ENCODE assay signal across 13 cellular contexts in the genomic region with DNA sequence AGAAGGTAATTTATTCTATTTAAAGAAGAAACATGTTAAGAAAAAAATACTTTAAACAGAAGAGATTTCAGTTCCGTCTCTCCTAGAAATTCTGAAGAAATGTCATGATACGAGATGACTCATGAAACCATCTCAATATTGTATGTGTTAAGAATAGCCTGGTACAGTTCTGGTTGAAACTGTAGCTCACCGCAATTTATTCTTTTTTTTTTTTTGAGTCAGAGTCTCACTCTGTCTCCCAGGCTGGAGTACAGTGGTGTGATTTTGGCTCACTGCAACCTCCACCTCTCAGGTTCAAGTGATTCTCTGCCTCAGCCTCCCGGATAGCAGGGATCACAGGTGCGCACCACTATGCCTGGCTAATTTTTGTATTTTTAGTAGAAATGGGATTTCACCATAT.
DNase-seq lines count a peak whose midpoint lies in the region; ATAC-seq, FAIRE-seq and TF ChIP-seq lines count a peak whose summit lies in the region.
"Had no signal": no experiment of that assay in that cellular context is flagged by ENCODE, and none has a peak within 500 bp of the region (broad histone marks: within the 10 kb centered on the region; RNA-seq: fewer than 3 reads in every experiment).

No MANE protein-coding gene starts in this region.

- FAIRE-seq in astrocyte (lab: Jason Lieb, UNC) = peak; percentile 5
- FAIRE-seq: TTC549 had no signal

- no peak overlapping the region for H3K27ac ChIP-seq in astrocyte (ENCODE audit: low read depth, low read length)
- H3K27ac ChIP-seq: BLaER1, stomach had no signal

- H3K9me3 Mint-ChIP-seq in astrocyte (ENCODE audit: unreplicated experiment) = no peaks in the 10 kb centered on the region

- no peaks in the 10 kb centered on the region for H3K79me2 ChIP-seq in astrocyte (ENCODE audit: insufficient read depth, low read length)

- H3K27me3 ChIP-seq in astrocyte (ENCODE audit: insufficient read depth, low read length) = no peaks in the 10 kb centered on the region
- H3K27me3 ChIP-seq: BLaER1, stomach had no signal

- peaks cover 5% of the 10 kb centered on the region for H3K4me1 Mint-ChIP-seq in astrocyte (ENCODE audit: low read depth, unreplicated experiment)

- H3K36me3 Mint-ChIP-seq in astrocyte (ENCODE audit: low read depth, unreplicated experiment) = peaks cover 9% of the 10 kb centered on the region

- peaks cover 8% of the 10 kb centered on the region for H3K36me3 ChIP-seq in astrocyte (ENCODE audit: insufficient read depth, low read length)
- H3K36me3 ChIP-seq: BLaER1 had no signal

- no peaks in the 10 kb centered on the region for H4K20me1 ChIP-seq in astrocyte (ENCODE audit: insufficient read depth, low read length)
- H4K20me1 ChIP-seq: BLaER1 had no signal

- H3K9me3 ChIP-seq in astrocyte (ENCODE audit: insufficient read depth, low read depth, low read length) = no peaks in the 10 kb centered on the region
- H3K9me3 ChIP-seq: BLaER1, stomach had no signal

- H3K4me2 ChIP-seq in astrocyte (ENCODE audit: low read length) = no peak overlapping the region
- H3K4me2 ChIP-seq: BLaER1 had no signal

- no peaks in the 10 kb centered on the region for H3K27me3 Mint-ChIP-seq in astrocyte (ENCODE audit: low read depth, unreplicated experiment)

- DNase-seq in A172 (ENCODE audit: low spot score) = peak; percentile 63
- peak; percentile 58 for DNase-seq in astrocyte (ENCODE audit: low read depth)
- no peak for DNase-seq in stimulated activated naive CD4-positive, alpha-beta T cell (lab: John Stamatoyannopoulos, UW)
- no peak for DNase-seq in DMS114 treated with DMSO at 0.1 percent for 48 hours (lab: John Stamatoyannopoulos, UW; ENCODE audit: unreplicated experiment)
- no peak for DNase-seq in posterior vena cava (ENCODE audit: low spot score)
- DNase-seq: effector CD4-positive, alpha-beta T cell; NCI-H1105 treated with DMSO at 0.1 percent for 48 hours; stomach had no signal

- no peak overlapping the region for H3K4me3 Mint-ChIP-seq in astrocyte (ENCODE audit: unreplicated experiment)

- peak; percentile 99 for ATAC-seq in GM19455 (IDR thresholded peaks at IDR 0.05; ENCODE audit: unreplicated experiment)
- ATAC-seq in HG03439 (IDR thresholded peaks at IDR 0.05; ENCODE audit: unreplicated experiment) = peak; percentile 89
- no peak for ATAC-seq in HG03196 (IDR thresholded peaks at IDR 0.05; ENCODE audit: unreplicated experiment)

- no peak overlapping the region for H3K4me3 ChIP-seq in astrocyte (ENCODE audit: insufficient read depth, low read depth, low read length)
- H3K4me3 ChIP-seq: BLaER1, stomach had no signal

- peaks cover 10% of the 10 kb centered on the region for H3K4me1 ChIP-seq in astrocyte (ENCODE audit: insufficient read depth, low read length)
- H3K4me1 ChIP-seq: BLaER1 had no signal

- no peak for TF ChIP-seq CTCF in astrocyte (IDR thresholded peaks at IDR 0.05; ENCODE audit: insufficient read depth, low read depth, low read length)

- H2AFZ ChIP-seq in astrocyte (ENCODE audit: low read depth, low read length) = no peak overlapping the region

- H3K9ac ChIP-seq in astrocyte (ENCODE audit: low read length) = no peak overlapping the region
- H3K9ac ChIP-seq: BLaER1 had no signal

- intact Hi-C loops in posterior vena cava (cut with DNase I) = no loop called here

- no peak overlapping the region for H3K27ac Mint-ChIP-seq in astrocyte (ENCODE audit: unreplicated experiment)

Comparison
In these comparisons a context has a peak if more than half of its experiments do, and no peak if none do; other contexts are left out.
1. DNase-seq: peak in A172 (single experiment) and astrocyte (single experiment); none in stimulated activated naive CD4-positive, alpha-beta T cell (0 of 6), DMS114 treated with DMSO at 0.1 percent for 48 hours (single experiment) and posterior vena cava (single experiment).